ENCODE assay signal across 18 cellular contexts in genomic region chr20:34093895-34094294, GRCh38. TPM values are rescaled to one million over a fixed set of nuclear protein-coding genes. Genes with fewer than 3 reads are reported as not detected.
DNase-seq lines count a peak whose midpoint lies in the region; ATAC-seq and TF ChIP-seq lines count a peak whose summit lies in the region.
"Had no signal": no experiment of that assay in that cellular context is flagged by ENCODE, and none has a peak within 500 bp of the region (broad histone marks: within the 10 kb centered on the region; RNA-seq: fewer than 3 reads in every experiment).

No MANE protein-coding gene starts in this region.

- H3K4me1 Mint-ChIP-seq in activated T-cell treated with anti-CD3 and anti-CD28 coated beads, Interleukin-2, amount 50 U/mL, for 24 hours (ENCODE audit: low read depth) = peaks cover 24% of the 10 kb centered on the region
- peaks cover 14% of the 10 kb centered on the region for H3K4me1 Mint-ChIP-seq in CD4-positive, alpha-beta T cell (ENCODE audit: low read depth)
- H3K4me1 Mint-ChIP-seq in T-cell = peaks cover 0 to 11% (median 4%) of the 10 kb centered on the region in 3 donors
- no peaks in the 10 kb centered on the region for H3K4me1 Mint-ChIP-seq in chondrocyte (ENCODE audit: low read depth)

- H3K36me3 ChIP-seq in mesenchymal stem cell (ENCODE audit: control insufficient read depth in 1 of 2, insufficient read depth in 2 of 2, low read depth in 1 of 2, low read length in 2 of 2) = peaks cover 41 to 97% of the 10 kb centered on the region in 2 experiments

- H3K27ac ChIP-seq in CD4-positive, alpha-beta T cell (ENCODE audit: low read depth, low read length) = no peak overlapping the region
- no peak overlapping the region for H3K27ac ChIP-seq in mesenchymal stem cell (ENCODE audit: low read length, poor library complexity, severe bottlenecking)

- H4K91ac ChIP-seq in mesenchymal stem cell (ENCODE audit: low read length) = no peak overlapping the region

- WGBS in mesenchymal stem cell = 100% methylated on average over 1 of the region's 2 CpGs

- H3K9me3 Mint-ChIP-seq in activated T-cell treated with anti-CD3 and anti-CD28 coated beads, Interleukin-2, amount 50 U/mL, for 24 hours = no peaks in the 10 kb centered on the region
- no peaks in the 10 kb centered on the region for H3K9me3 Mint-ChIP-seq in CD4-positive, alpha-beta T cell
- H3K9me3 Mint-ChIP-seq in T-cell (no peaks in the 10 kb centered on the region), chondrocyte (ENCODE audit: low read depth) (no peaks in the 10 kb centered on the region)

- no peak overlapping the region for H3K18ac ChIP-seq in mesenchymal stem cell (ENCODE audit: low read depth in 1 of 2, low read length in 2 of 2)

- H3K23ac ChIP-seq in mesenchymal stem cell (ENCODE audit: low read length in 2 of 2) = no peak overlapping the region

- no peaks in the 10 kb centered on the region for H3K9me3 ChIP-seq in CD4-positive, alpha-beta T cell (ENCODE audit: control insufficient read depth, low read length)
- no peaks in the 10 kb centered on the region for H3K9me3 ChIP-seq in mesenchymal stem cell (ENCODE audit: control insufficient read depth, low read length)
- H3K9me3 ChIP-seq: Caco-2, HAP-1 had no signal

- no peak overlapping the region for H3K4me3 Mint-ChIP-seq in activated T-cell treated with anti-CD3 and anti-CD28 coated beads, Interleukin-2, amount 50 U/mL, for 24 hours
- no peak overlapping the region for H3K4me3 Mint-ChIP-seq in CD4-positive, alpha-beta T cell
- H3K4me3 Mint-ChIP-seq in T-cell = no peak overlapping the region
- H3K4me3 Mint-ChIP-seq in chondrocyte (ENCODE audit: unreplicated experiment) = no peak overlapping the region

- intact Hi-C loops in CD4-positive, alpha-beta T cell (cut with DNase I, micrococcal nuclease) = no loop called here

- H2BK120ac ChIP-seq in mesenchymal stem cell (ENCODE audit: low read depth, low read length) = no peak overlapping the region

- no peak overlapping the region for H3K9ac ChIP-seq in mesenchymal stem cell (ENCODE audit: low read length)

- no peak for TF ChIP-seq CTCF in CD4-positive, alpha-beta T cell (IDR thresholded peaks at IDR 0.05)
- TF ChIP-seq CTCF in chondrocyte (IDR thresholded peaks at IDR 0.05) = no peak

- H3K4me2 ChIP-seq in mesenchymal stem cell (ENCODE audit: low read length, poor library complexity, severe bottlenecking) = no peak overlapping the region

- no peak for DNase-seq in activated T-cell treated with anti-CD3 and anti-CD28 coated beads, Interleukin-2, amount 50 U/mL, for 24 hours
- no peak for DNase-seq in activated T-cell treated with anti-CD3 and anti-CD28 coated beads, Interleukin-2, amount 50 U/mL, for 1 hour
- DNase-seq in CD4-positive, alpha-beta T cell = no peak
- DNase-seq in T-cell (no peak), chondrocyte (ENCODE audit: low spot score) (no peak), mesenchymal stem cell (no peak), midbrain (lab: John Stamatoyannopoulos, UW) (no peak)
- DNase-seq in stimulated activated CD4-positive, alpha-beta T cell treated with anti-CD3 and anti-CD28 coated beads, Interleukin-1b, Interleukin-23, amount 100 ng/mL, for 48 hours = no peak
- DNase-seq: C1 segment of cervical spinal cord, Caco-2, DMS153, IMR-90, NCI-H1105, NCI-H1694 treated with DMSO at 0.1 percent for 48 hours, NCI-H2107, NCI-H2227 treated with DMSO at 0.1 percent for 48 hours, NCI-H524 had no signal

- no peak overlapping the region for H4K8ac ChIP-seq in mesenchymal stem cell (ENCODE audit: low read length)

- H3K79me1 ChIP-seq in mesenchymal stem cell (replicated peaks; ENCODE audit: low read length, poor library complexity, severe bottlenecking) = peaks cover 16% of the 10 kb centered on the region

- no peaks in the 10 kb centered on the region for H3K4me1 ChIP-seq in mesenchymal stem cell (ENCODE audit: control insufficient read depth, insufficient read depth, low read depth, low read length)
- H3K4me1 ChIP-seq: Caco-2, HAP-1 had no signal

- H3K27ac Mint-ChIP-seq in activated T-cell treated with anti-CD3 and anti-CD28 coated beads, Interleukin-2, amount 50 U/mL, for 24 hours = peak overlapping the region; percentile 74
- peak overlapping the region; percentile 70 for H3K27ac Mint-ChIP-seq in CD4-positive, alpha-beta T cell
- H3K27ac Mint-ChIP-seq in T-cell = peak overlapping the region; percentile 25 to 61
- peak overlapping the region; percentile 37 for H3K27ac Mint-ChIP-seq in chondrocyte (ENCODE audit: unreplicated experiment)

- no peak overlapping the region for H2BK5ac ChIP-seq in mesenchymal stem cell (ENCODE audit: low read depth, low read length, poor library complexity, severe bottlenecking)

- no peaks in the 10 kb centered on the region for H3K27me3 ChIP-seq in CD4-positive, alpha-beta T cell (ENCODE audit: control insufficient read depth, insufficient read depth, low read length)
- H3K27me3 ChIP-seq in mesenchymal stem cell (ENCODE audit: control insufficient read depth in 1 of 2, insufficient read depth in 1 of 2, low read length in 2 of 2) = no peaks in the 10 kb centered on the region

- H3K4me3 ChIP-seq in mesenchymal stem cell (ENCODE audit: insufficient read depth in 1 of 2, low read depth in 1 of 2, low read length in 2 of 2) = no peak overlapping the region
- H3K4me3 ChIP-seq: HAP-1 had no signal

- H3K27me3 Mint-ChIP-seq in activated T-cell treated with anti-CD3 and anti-CD28 coated beads, Interleukin-2, amount 50 U/mL, for 24 hours = no peaks in the 10 kb centered on the region
- no peaks in the 10 kb centered on the region for H3K27me3 Mint-ChIP-seq in CD4-positive, alpha-beta T cell
- H3K27me3 Mint-ChIP-seq in T-cell (no peaks in the 10 kb centered on the region), chondrocyte (ENCODE audit: low read depth) (no peaks in the 10 kb centered on the region)

- H2BK12ac ChIP-seq in mesenchymal stem cell (ENCODE audit: low read length in 2 of 2) = no peak overlapping the region

- H3K36me3 Mint-ChIP-seq in activated T-cell treated with anti-CD3 and anti-CD28 coated beads, Interleukin-2, amount 50 U/mL, for 24 hours (ENCODE audit: low read depth) = peaks cover 97% of the 10 kb centered on the region
- H3K36me3 Mint-ChIP-seq in CD4-positive, alpha-beta T cell (ENCODE audit: low read depth) = peaks cover 92% of the 10 kb centered on the region
- H3K36me3 Mint-ChIP-seq in T-cell = peaks cover 63% of the 10 kb centered on the region
- H3K36me3 Mint-ChIP-seq in chondrocyte (ENCODE audit: low read depth) = peaks cover 69% of the 10 kb centered on the region

- H2AFZ ChIP-seq in mesenchymal stem cell (ENCODE audit: low read depth, low read length) = no peak overlapping the region

- no peak overlapping the region for H2BK15ac ChIP-seq in mesenchymal stem cell (ENCODE audit: low read depth, poor library complexity, severe bottlenecking)

- no peak for ATAC-seq in CD4-positive, alpha-beta T cell (ENCODE audit: poor library complexity)
- ATAC-seq in T-cell (replicated peaks in 1 of 4) = no peak

- no peak overlapping the region for H3K4ac ChIP-seq in mesenchymal stem cell (ENCODE audit: low read depth in 1 of 2, low read length in 2 of 2)

- no peak overlapping the region for H3K14ac ChIP-seq in mesenchymal stem cell (ENCODE audit: low read length in 2 of 2)

- no peak overlapping the region for H2AK5ac ChIP-seq in mesenchymal stem cell (ENCODE audit: low read length, severe bottlenecking)

- CTCF ChIA-PET in CD4-positive, alpha-beta T cell (lab: Charles Lee) = interaction anchor here (1.1 kb wide), 1 partner anchor 36 kb away, joined by 3 read pairs; no protein-coding TSS in a partner anchor
- CTCF ChIA-PET in T-cell (lab: Charles Lee) = no interaction called here

- POLR2A ChIA-PET in CD4-positive, alpha-beta T cell (lab: Charles Lee) = interaction anchor here (1.0 to 1.7 kb wide), 2 partner anchors 8 to 12 kb away, joined by 3 read pairs; no protein-coding TSS in a partner anchor
- POLR2A ChIA-PET in T-cell (lab: Charles Lee) = interaction anchor here in 1 of 2 donors (0.5 kb wide), 1 partner anchor 622 kb away, joined by 3 read pairs; no protein-coding TSS in a partner anchor

RNA-seq across cellular contexts. Expression of gene EIF2S2, which starts 18.1 kb away (rescaled TPM):
- 10 to 100 TPM; 21.8 to 23.2 TPM for total RNA-seq in CD4-positive, alpha-beta T cell
- total RNA-seq in T-cell = 10 to 100 TPM; 20.6 to 54.7 (median 48.9) TPM
- 49.4 to 152 TPM (median 148 TPM) in 3 replicates for total RNA-seq in chondrocyte
- 204 TPM for polyA plus RNA-seq in mesenchymal stem cell (2013, experiment 1 of 2)
- 209 TPM for polyA plus RNA-seq in mesenchymal stem cell (2013, experiment 2 of 2)
